7 cellular contexts compared by ENCODE assay signal in the genomic region with DNA sequence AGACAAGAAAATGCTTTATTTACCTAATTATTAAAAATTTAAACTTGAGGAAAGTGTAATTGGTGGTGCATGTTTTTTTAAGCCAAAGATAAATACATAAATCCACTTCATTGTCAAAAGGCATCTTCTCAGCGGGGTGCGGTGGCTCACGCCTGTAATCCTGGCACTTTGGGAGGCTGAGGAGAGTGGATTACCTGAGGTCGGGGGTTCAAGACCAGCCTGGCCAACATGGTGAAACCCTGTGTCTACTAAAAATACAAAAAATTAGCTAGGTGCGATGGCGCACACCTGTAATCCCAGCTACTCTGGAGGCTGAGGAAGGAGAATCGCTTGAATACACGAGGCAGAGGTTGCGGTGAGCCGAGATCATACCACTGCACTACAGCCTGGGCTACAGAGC. TPM values are rescaled to one million over a fixed set of nuclear protein-coding genes. Genes with fewer than 3 reads are reported as not detected.
DNase-seq lines count a peak whose midpoint lies in the region; ATAC-seq and TF ChIP-seq lines count a peak whose summit lies in the region.
"Not testable (repeated sequence)": the region's sequence is repeated elsewhere in the genome, so short reads cannot be mapped to it uniquely, and the experiment has no call there.

No MANE protein-coding gene starts in this region.

- peaks cover 16% of the 10 kb centered on the region; the same call in 1 of the 2 replicates for H4K20me1 ChIP-seq in Karpas-422 (ENCODE audit: insufficient read depth, low read depth, low read length)

- no CpG with 5 or more reads among the region's 10 CpGs for WGBS in trophoblast cell (ENCODE audit: extremely low coverage, insufficient coverage, insufficient read length)

- ATAC-seq in lower lobe of right lung, result not testable (repeated sequence)

- H3K27me3 Mint-ChIP-seq in Calu3 (ENCODE audit: unreplicated experiment); T-helper 2 cell treated with Interferon-gamma antibody and Interleukin-4, amounts not matched to agents 5 μg/mL and 100 μg/mL, for 36 hours (ENCODE audit: low read depth); activated naive CD4-positive, alpha-beta T cell treated with anti-CD3 and anti-CD28 coated beads, Interleukin-2, amount 10 ng/mL, durations not matched to agents 7 days and 5 days: not testable (repeated sequence)

- H3K23ac ChIP-seq in trophoblast cell (ENCODE audit: low read length), result not testable (repeated sequence)

- H3K4me2 ChIP-seq in Karpas-422 (ENCODE audit: low read depth, low read length, poor library complexity, severe bottlenecking), result peak overlapping the region; percentile 96
- not testable (repeated sequence) for H3K4me2 ChIP-seq in trophoblast cell (ENCODE audit: low read length)

- not testable (repeated sequence) for H4K12ac ChIP-seq in trophoblast cell (ENCODE audit: low read depth, low read length)

- peak overlapping the region; percentile 24 for H3K4ac ChIP-seq in trophoblast cell (ENCODE audit: low read depth, low read length)

- not testable (repeated sequence) for BruUV-seq in Calu3 (replicated peaks; lab: Mats Ljungman, UMichigan)

- peak overlapping the region; percentile 85 for H3K4me3 Mint-ChIP-seq in Calu3 (ENCODE audit: low read depth, unreplicated experiment)
- H3K4me3 Mint-ChIP-seq in T-helper 2 cell treated with Interferon-gamma antibody and Interleukin-4, amounts not matched to agents 5 μg/mL and 100 μg/mL, for 36 hours, result peak overlapping the region; percentile 95
- H3K4me3 Mint-ChIP-seq in activated naive CD4-positive, alpha-beta T cell treated with anti-CD3 and anti-CD28 coated beads, Interleukin-2, amount 10 ng/mL, durations not matched to agents 7 days and 5 days, result peak overlapping the region; percentile 84

- H3K4me3 ChIP-seq in Karpas-422 (ENCODE audit: low read length), result peak overlapping the region; percentile 85
- peak overlapping the region; percentile 18 for H3K4me3 ChIP-seq in choroid plexus epithelial cell (ENCODE audit: low read depth, low read length)
- H3K4me3 ChIP-seq in lower lobe of right lung, result peak overlapping the region; percentile 77
- H3K4me3 ChIP-seq in trophoblast cell (ENCODE audit: low read depth, low read length), result not testable (repeated sequence)

- H3K9me3 Mint-ChIP-seq in Calu3 (ENCODE audit: low read depth, unreplicated experiment); T-helper 2 cell treated with Interferon-gamma antibody and Interleukin-4, amounts not matched to agents 5 μg/mL and 100 μg/mL, for 36 hours; activated naive CD4-positive, alpha-beta T cell treated with anti-CD3 and anti-CD28 coated beads, Interleukin-2, amount 10 ng/mL, durations not matched to agents 7 days and 5 days: not testable (repeated sequence)

- H3K4me1 Mint-ChIP-seq in Calu3 (ENCODE audit: low read depth, unreplicated experiment), result peaks cover 19% of the 10 kb centered on the region
- peaks cover 31% of the 10 kb centered on the region for H3K4me1 Mint-ChIP-seq in T-helper 2 cell treated with Interferon-gamma antibody and Interleukin-4, amounts not matched to agents 5 μg/mL and 100 μg/mL, for 36 hours (ENCODE audit: low read depth)
- H3K4me1 Mint-ChIP-seq in activated naive CD4-positive, alpha-beta T cell treated with anti-CD3 and anti-CD28 coated beads, Interleukin-2, amount 10 ng/mL, durations not matched to agents 7 days and 5 days, result peaks cover 37% of the 10 kb centered on the region

- H3K14ac ChIP-seq in trophoblast cell (ENCODE audit: low read length), result not testable (repeated sequence)

- not testable (repeated sequence) for H3K18ac ChIP-seq in trophoblast cell (ENCODE audit: low read length)

- intact Hi-C loops in Calu3 (cut with micrococcal nuclease; ENCODE audit: unreplicated experiment), result loop anchor here (10.0 kb wide), 1 partner anchor 242 kb away; the partner anchor contains the start of gene XRCC2
- intact Hi-C loops in lower lobe of right lung (cut with DNase I), result not testable (repeated sequence)

- not testable (repeated sequence) for H3K36me3 ChIP-seq in Karpas-422 (ENCODE audit: insufficient read depth, low read length); lower lobe of right lung; trophoblast cell (ENCODE audit: control insufficient read depth in 1 of 2, insufficient read depth in 2 of 2, low read length in 2 of 2)

- CTCF ChIA-PET in Calu3 (lab: Charles Lee), result interaction anchor here (0.6 to 0.7 kb wide), 2 partner anchors 31 to 103 kb away, joined by 3 read pairs; no protein-coding TSS in a partner anchor
- CTCF ChIA-PET in activated naive CD4-positive, alpha-beta T cell treated with anti-CD3 and anti-CD28 coated beads, Interleukin-2, amount 10 ng/mL, durations not matched to agents 7 days and 5 days (lab: Charles Lee), result not testable (repeated sequence)

- not testable (repeated sequence) for H2BK5ac ChIP-seq in trophoblast cell (ENCODE audit: low read depth, low read length, poor library complexity)

- peaks cover 68% of the 10 kb centered on the region for H3K79me2 ChIP-seq in Karpas-422 (ENCODE audit: low read length)
- peaks cover 16% of the 10 kb centered on the region for H3K79me2 ChIP-seq in trophoblast cell (ENCODE audit: control insufficient read depth, insufficient read depth, low read length, poor library complexity)

- DNase-seq in Calu3; Karpas-422; T-helper 2 cell treated with Interferon-gamma antibody and Interleukin-4, amounts not matched to agents 5 μg/mL and 100 μg/mL, for 36 hours (ENCODE audit: low spot score); activated naive CD4-positive, alpha-beta T cell treated with anti-CD3 and anti-CD28 coated beads, Interleukin-2, amount 10 ng/mL, durations not matched to agents 7 days and 5 days; choroid plexus epithelial cell (ENCODE audit: low read depth); lower lobe of right lung; trophoblast cell: not testable (repeated sequence)

- H3K27ac ChIP-seq in Karpas-422 (ENCODE audit: low read length), result peak overlapping the region; percentile 91
- not testable (repeated sequence) for H3K27ac ChIP-seq in lower lobe of right lung; trophoblast cell (ENCODE audit: low read depth, low read length)

- not testable (repeated sequence) for H4K91ac ChIP-seq in trophoblast cell (ENCODE audit: low read depth, low read length)

- not testable (repeated sequence) for H3K27me3 ChIP-seq in Karpas-422 (ENCODE audit: low read length); lower lobe of right lung (ENCODE audit: low read depth); trophoblast cell (ENCODE audit: insufficient read depth, low read length)

- H3K27ac Mint-ChIP-seq in Calu3 (ENCODE audit: unreplicated experiment); T-helper 2 cell treated with Interferon-gamma antibody and Interleukin-4, amounts not matched to agents 5 μg/mL and 100 μg/mL, for 36 hours; activated naive CD4-positive, alpha-beta T cell treated with anti-CD3 and anti-CD28 coated beads, Interleukin-2, amount 10 ng/mL, durations not matched to agents 7 days and 5 days: not testable (repeated sequence)

- H3K36me3 Mint-ChIP-seq in Calu3 (ENCODE audit: insufficient read depth, unreplicated experiment), result peaks cover 36% of the 10 kb centered on the region
- H3K36me3 Mint-ChIP-seq in T-helper 2 cell treated with Interferon-gamma antibody and Interleukin-4, amounts not matched to agents 5 μg/mL and 100 μg/mL, for 36 hours (ENCODE audit: low read depth); activated naive CD4-positive, alpha-beta T cell treated with anti-CD3 and anti-CD28 coated beads, Interleukin-2, amount 10 ng/mL, durations not matched to agents 7 days and 5 days: not testable (repeated sequence)

- not testable (repeated sequence) for H2AFZ ChIP-seq in Karpas-422 (ENCODE audit: low read length); trophoblast cell (ENCODE audit: insufficient read depth, low read length, poor library complexity)

- not testable (repeated sequence) for H3K9me2 ChIP-seq in Karpas-422 (replicated peaks; ENCODE audit: insufficient read depth, low read length)

- H2BK120ac ChIP-seq in trophoblast cell (ENCODE audit: insufficient read depth, low read length, poor library complexity), result not testable (repeated sequence)

- not testable (repeated sequence) for H2AK5ac ChIP-seq in trophoblast cell (ENCODE audit: low read length)

- H2BK12ac ChIP-seq in trophoblast cell (ENCODE audit: low read length), result not testable (repeated sequence)

- H3K9ac ChIP-seq in Karpas-422 (ENCODE audit: low read length), result peak overlapping the region; percentile 79
- H3K9ac ChIP-seq in trophoblast cell (ENCODE audit: low read length), result not testable (repeated sequence)

- peaks cover 16% of the 10 kb centered on the region for H3K79me1 ChIP-seq in trophoblast cell (ENCODE audit: low read length)

- H3K9me3 ChIP-seq in Karpas-422 (ENCODE audit: low read length); lower lobe of right lung; trophoblast cell (ENCODE audit: insufficient read depth, low read depth, low read length): not testable (repeated sequence)

- H3K4me1 ChIP-seq in Karpas-422 (ENCODE audit: low read length), result peaks cover 43% of the 10 kb centered on the region
- peaks cover 46% of the 10 kb centered on the region for H3K4me1 ChIP-seq in lower lobe of right lung
- H3K4me1 ChIP-seq in trophoblast cell (ENCODE audit: control insufficient read depth in 1 of 2, insufficient read depth in 2 of 2, low read length in 2 of 2), result not testable (repeated sequence)

- not testable (repeated sequence) for H4K8ac ChIP-seq in trophoblast cell (ENCODE audit: low read depth, low read length)

- TF ChIP-seq CTCF in Calu3 (IDR thresholded peaks at IDR 0.05; ENCODE audit: unreplicated experiment); choroid plexus epithelial cell (conservative IDR thresholded peaks at IDR 0.05; ENCODE audit: low read depth, low read length); lower lobe of right lung (IDR thresholded peaks at IDR 0.05): not testable (repeated sequence)

RNA-seq across cellular contexts. Expression of gene KMT2C, which starts 3.1 kb away (rescaled TPM):
- total RNA-seq in Calu3 (2022) (71.1 and 73.4 TPM in 2 replicates), lower lobe of right lung (101 TPM)
- 55.2 and 70.7 TPM in 2 replicates for total RNA-seq in Karpas-422 (2014; rRNA removed; shearing (Covaris generic); ENCODE audit: low replicate concordance)
- polyA plus RNA-seq in trophoblast cell (2013), result 26.4 and 28.2 TPM in 2 replicates
